ENCODE assay signal across 27 cellular contexts in the genomic region with DNA sequence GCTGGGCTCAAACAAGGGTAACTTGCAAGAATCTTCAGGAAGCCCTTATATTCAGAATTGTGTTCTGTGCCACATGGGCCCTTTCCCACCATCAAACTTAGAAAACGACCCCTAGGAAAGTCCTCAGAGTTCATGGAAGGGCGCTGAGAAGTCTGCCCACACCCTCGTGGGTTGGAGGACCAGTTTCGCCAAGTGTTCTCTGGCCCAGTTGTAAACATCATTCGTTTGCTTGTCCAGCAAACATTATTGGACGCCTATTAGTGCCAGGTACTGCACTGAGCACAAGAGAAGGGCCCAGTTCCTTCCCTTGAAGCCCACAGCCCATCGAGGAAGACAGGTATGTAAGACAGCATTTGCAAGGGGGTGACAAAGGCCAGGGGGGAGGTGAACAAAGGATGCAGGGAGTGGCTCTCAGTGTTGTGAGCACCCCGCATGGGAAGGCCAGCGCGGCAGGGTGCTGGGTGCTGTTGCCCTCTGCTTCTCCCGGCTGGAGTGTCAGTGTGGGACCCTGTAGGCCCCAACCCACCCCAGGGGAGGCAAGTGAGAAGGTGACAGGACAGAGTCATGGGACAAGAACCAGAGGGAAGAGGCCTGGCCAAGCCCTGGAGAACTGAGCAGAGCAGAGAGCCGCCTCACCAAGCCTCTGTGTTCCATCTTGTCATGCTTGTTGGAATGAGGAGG.
DNase-seq lines count a peak whose midpoint lies in the region; ATAC-seq and TF ChIP-seq lines count a peak whose summit lies in the region.
"Had no signal": no experiment of that assay in that cellular context is flagged by ENCODE, and none has a peak within 500 bp of the region (broad histone marks: within the 10 kb centered on the region; RNA-seq: fewer than 3 reads in every experiment).

No MANE protein-coding gene starts in this region.

- H3K36me3 Mint-ChIP-seq in naive thymus-derived CD4-positive, alpha-beta T cell, result peaks cover 0 to 13% (median 4%) of the 10 kb centered on the region in 5 donors

- no peak overlapping the region for H3K4me3 ChIP-seq in BLaER1 treated with 17β-estradiol and CSF1 and Interleukin-3, amounts not matched to agents 10 nM and 100 nM
- no peak overlapping the region for H3K4me3 ChIP-seq in naive thymus-derived CD4-positive, alpha-beta T cell (ENCODE audit: low read length)
- H3K4me3 ChIP-seq in HAP-1, result no peak overlapping the region
- H3K4me3 ChIP-seq: ascending aorta, dorsolateral prefrontal cortex, GM23248, psoas muscle, thyroid gland had no signal

- peak; percentile 17 for DNase-seq in activated CD4-positive, CD25-positive, alpha-beta regulatory T cell treated with anti-CD3 and anti-CD28 coated beads, Interleukin-2, amount 50 U/mL, for 72 hours
- DNase-seq in activated CD4-positive, CD25-positive, alpha-beta regulatory T cell (lab: John Stamatoyannopoulos, UW), result no peak
- DNase-seq in naive thymus-derived CD4-positive, alpha-beta T cell, result no peak
- no peak for DNase-seq in NCI-H2107 (lab: John Stamatoyannopoulos, UW)
- no peak for DNase-seq in GM10266 (ENCODE audit: extremely low spot score)
- no peak for DNase-seq in HAP-1 (ENCODE audit: low spot score in 2 of 2)
- DNase-seq: 8988T; activated gamma-delta T cell; Calu3; central memory CD4-positive, alpha-beta T cell; GM23248; KBM-7; NCI-H1694; NCI-H2171 treated with DMSO at 0.1 percent for 48 hours; NCI-H526 treated with DMSO at 0.1 percent for 48 hours; RPMI8226; SK-N-SH; stimulated activated CD4-positive, alpha-beta T cell treated with anti-CD3 and anti-CD28 coated beads, Interleukin-1b, Interleukin-23, amount 100 ng/mL, for 48 hours; stimulated activated naive CD4-positive, alpha-beta T cell; T-helper 9 cell; thyroid gland had no signal

- H3K27me3 ChIP-seq in BLaER1 treated with 17β-estradiol and CSF1 and Interleukin-3, amounts not matched to agents 10 nM and 100 nM, result no peaks in the 10 kb centered on the region
- H3K27me3 ChIP-seq in naive thymus-derived CD4-positive, alpha-beta T cell (ENCODE audit: control insufficient read depth in 2 of 2, insufficient read depth in 2 of 2, low read length in 2 of 2), result no peaks in the 10 kb centered on the region
- H3K27me3 ChIP-seq in HAP-1 (ENCODE audit: low read depth), result no peaks in the 10 kb centered on the region
- H3K27me3 ChIP-seq: ascending aorta, dorsolateral prefrontal cortex, thyroid gland had no signal

- no peak for ATAC-seq in naive thymus-derived CD4-positive, alpha-beta T cell
- ATAC-seq: psoas muscle had no signal

- H3K4me1 Mint-ChIP-seq in naive thymus-derived CD4-positive, alpha-beta T cell, result peaks cover 62 to 99% (median 92%) of the 10 kb centered on the region in 7 donors

- no peaks in the 10 kb centered on the region; a peak in 1 of 22 replicates for H4K20me1 ChIP-seq in BLaER1 treated with 17β-estradiol and CSF1 and Interleukin-3, amounts not matched to agents 10 nM and 100 nM

- peaks cover 0 to 13% (median 6%) of the 10 kb centered on the region in 11 donors for H3K9me3 Mint-ChIP-seq in naive thymus-derived CD4-positive, alpha-beta T cell

- peaks cover 87 to 98% (median 95%) of the 10 kb centered on the region in 10 experiments for H3K4me1 ChIP-seq in BLaER1 treated with 17β-estradiol and CSF1 and Interleukin-3, amounts not matched to agents 10 nM and 100 nM
- peaks cover 68 to 96% of the 10 kb centered on the region in 2 donors for H3K4me1 ChIP-seq in naive thymus-derived CD4-positive, alpha-beta T cell (ENCODE audit: control insufficient read depth in 2 of 2, insufficient read depth in 2 of 2, low read length in 2 of 2)
- no peaks in the 10 kb centered on the region; the same call in 1 of the 2 replicates for H3K4me1 ChIP-seq in HAP-1

- H3K9me3 ChIP-seq in BLaER1 treated with 17β-estradiol and CSF1 and Interleukin-3, amounts not matched to agents 10 nM and 100 nM (replicated peaks in 1 of 11), result peaks cover 8 to 10% (median 10%) of the 10 kb centered on the region in 11 experiments
- no peaks in the 10 kb centered on the region for H3K9me3 ChIP-seq in naive thymus-derived CD4-positive, alpha-beta T cell (ENCODE audit: control insufficient read depth in 2 of 3, low read length in 3 of 3)
- 0 out of 2 replicates have a peak, but pooled peaks cover 1% of the 10 kb centered on the region for H3K9me3 ChIP-seq in HAP-1
- H3K9me3 ChIP-seq: SK-N-SH, thyroid gland had no signal

- CTCF ChIA-PET in naive thymus-derived CD4-positive, alpha-beta T cell (lab: Charles Lee), result no interaction called here

- peak overlapping the region; percentile 80 to 96 (median 92); a peak in 21 of 22 replicates for H3K4me2 ChIP-seq in BLaER1 treated with 17β-estradiol and CSF1 and Interleukin-3, amounts not matched to agents 10 nM and 100 nM
- H3K4me2 ChIP-seq: SK-N-SH had no signal

- H3K36me3 ChIP-seq in BLaER1 treated with 17β-estradiol and CSF1 and Interleukin-3, amounts not matched to agents 10 nM and 100 nM, result peaks cover 0 to 23% (median 13%) of the 10 kb centered on the region in 11 experiments; a peak in 14 of 22 replicates
- no peaks in the 10 kb centered on the region for H3K36me3 ChIP-seq in naive thymus-derived CD4-positive, alpha-beta T cell (ENCODE audit: control insufficient read depth in 2 of 3, insufficient read depth in 3 of 3, low read length in 3 of 3)
- H3K36me3 ChIP-seq in HAP-1 (replicated peaks), result no peaks in the 10 kb centered on the region
- H3K36me3 ChIP-seq: ascending aorta, thyroid gland had no signal

- H3K27ac Mint-ChIP-seq in naive thymus-derived CD4-positive, alpha-beta T cell, result peak overlapping the region; percentile 66 to 96 (median 91)

- H3K27ac ChIP-seq in BLaER1 treated with 17β-estradiol and CSF1 and Interleukin-3, amounts not matched to agents 10 nM and 100 nM, result peak overlapping the region; percentile 97 to 100 (median 99); a peak in 21 of 22 replicates
- peak overlapping the region; percentile 91 for H3K27ac ChIP-seq in VCaP
- peak overlapping the region; percentile 69 for H3K27ac ChIP-seq in naive thymus-derived CD4-positive, alpha-beta T cell (ENCODE audit: low read depth, low read length)
- H3K27ac ChIP-seq: ascending aorta, dorsolateral prefrontal cortex, GM23248, psoas muscle, thyroid gland had no signal

- POLR2A ChIA-PET in naive thymus-derived CD4-positive, alpha-beta T cell (lab: Charles Lee), result interaction anchor here (0.6 to 1.0 kb wide), 2 partner anchors 408 to 612 kb away, joined by 3 read pairs; no protein-coding TSS in a partner anchor

- H3K27me3 Mint-ChIP-seq in naive thymus-derived CD4-positive, alpha-beta T cell, result no peaks in the 10 kb centered on the region

- peak overlapping the region in 7 of 11 experiments; percentile 13 to 94 (median 85); a peak in 8 of 22 replicates for H3K9ac ChIP-seq in BLaER1 treated with 17β-estradiol and CSF1 and Interleukin-3, amounts not matched to agents 10 nM and 100 nM
- H3K9ac ChIP-seq: GM23248, SK-N-SH had no signal

- intact Hi-C loops in naive thymus-derived CD4-positive, alpha-beta T cell (cut with micrococcal nuclease), result loop anchor here (5.0 to 10.0 kb wide), 3 partner anchors 181 to 611 kb away; partner anchors contain the start of genes COPS7B (in 1 of the 2), PDE6D (in 1 of the 2) and PTMA (in 1 of the 2)

- in situ Hi-C loops in HAP-1 (cut with MboI; ENCODE audit: low sequenced_read_pairs), result no loop called here

- TF ChIP-seq CTCF in VCaP (conservative IDR thresholded peaks at IDR 0.05) (no peak), GM10266 (IDR thresholded peaks at IDR 0.05; ENCODE audit: control insufficient read depth, insufficient read depth, low read depth, missing control alignments) (no peak)

- H3K4me3 Mint-ChIP-seq in naive thymus-derived CD4-positive, alpha-beta T cell, result peak overlapping the region in 8 of 10 donors; percentile 12 to 78 (median 50)
- H3K4me3 Mint-ChIP-seq: neural crest cell had no signal
